13 cellular contexts compared by ENCODE assay signal in genomic region chr19:1616875-1617274, GRCh38. TPM values are rescaled to one million over a fixed set of nuclear protein-coding genes. Genes with fewer than 3 reads are reported as not detected.
DNase-seq lines count a peak whose midpoint lies in the region; ATAC-seq and TF ChIP-seq lines count a peak whose summit lies in the region.
"Had no signal": no experiment of that assay in that cellular context is flagged by ENCODE, and none has a peak within 500 bp of the region (broad histone marks: within the 10 kb centered on the region; RNA-seq: fewer than 3 reads in every experiment).

No MANE protein-coding gene starts in this region.

- H3K27ac ChIP-seq in ascending aorta, result no peak overlapping the region
- H3K27ac ChIP-seq: right atrium auricular region had no signal

- no peak overlapping the region for H3K4me3 Mint-ChIP-seq in activated naive CD4-positive, alpha-beta T cell treated with anti-CD3 and anti-CD28 coated beads, Interleukin-2, amount 50 U/mL, for 24 hours
- peak overlapping the region in 2 of 4 donors; percentile 27 to 85 for H3K4me3 Mint-ChIP-seq in IgD-negative memory B cell
- H3K4me3 Mint-ChIP-seq in activated naive CD8-positive, alpha-beta T cell treated with anti-CD3 and anti-CD28 coated beads, Interleukin-2, amount 50 U/mL, for 24 hours, result no peak overlapping the region
- no peak overlapping the region for H3K4me3 Mint-ChIP-seq in progenitor cell of endocrine pancreas (ENCODE audit: low read depth)

- H3K4me3 ChIP-seq in ascending aorta, result no peak overlapping the region
- H3K4me3 ChIP-seq: right atrium auricular region had no signal

- TF ChIP-seq CTCF in progenitor cell of endocrine pancreas (IDR thresholded peaks at IDR 0.05; ENCODE audit: unreplicated experiment) (no peak), ascending aorta (IDR thresholded peaks at IDR 0.05) (no peak)

- H3K36me3 ChIP-seq in ascending aorta, result peaks cover 36 to 80% of the 10 kb centered on the region in 2 donors

- peaks cover 6% of the 10 kb centered on the region for H3K36me3 Mint-ChIP-seq in activated naive CD4-positive, alpha-beta T cell treated with anti-CD3 and anti-CD28 coated beads, Interleukin-2, amount 50 U/mL, for 24 hours
- H3K36me3 Mint-ChIP-seq in IgD-negative memory B cell (peaks cover 1% of the 10 kb centered on the region), progenitor cell of endocrine pancreas (ENCODE audit: insufficient read depth) (peaks cover 26% of the 10 kb centered on the region)
- H3K36me3 Mint-ChIP-seq in activated naive CD8-positive, alpha-beta T cell treated with anti-CD3 and anti-CD28 coated beads, Interleukin-2, amount 50 U/mL, for 24 hours (ENCODE audit: low read depth), result peaks cover 23% of the 10 kb centered on the region

- H3K4me1 ChIP-seq in ascending aorta, result no peaks in the 10 kb centered on the region
- H3K4me1 ChIP-seq: right atrium auricular region had no signal

- H3K27me3 Mint-ChIP-seq in activated naive CD4-positive, alpha-beta T cell treated with anti-CD3 and anti-CD28 coated beads, Interleukin-2, amount 50 U/mL, for 24 hours, result no peaks in the 10 kb centered on the region
- H3K27me3 Mint-ChIP-seq in IgD-negative memory B cell (no peaks in the 10 kb centered on the region), progenitor cell of endocrine pancreas (no peaks in the 10 kb centered on the region)
- H3K27me3 Mint-ChIP-seq in activated naive CD8-positive, alpha-beta T cell treated with anti-CD3 and anti-CD28 coated beads, Interleukin-2, amount 50 U/mL, for 24 hours, result no peaks in the 10 kb centered on the region

- peak overlapping the region; percentile 5 for H3K27ac Mint-ChIP-seq in activated naive CD4-positive, alpha-beta T cell treated with anti-CD3 and anti-CD28 coated beads, Interleukin-2, amount 50 U/mL, for 24 hours
- peak overlapping the region; percentile 14 to 77 (median 75) for H3K27ac Mint-ChIP-seq in IgD-negative memory B cell
- peak overlapping the region; percentile 37 for H3K27ac Mint-ChIP-seq in activated naive CD8-positive, alpha-beta T cell treated with anti-CD3 and anti-CD28 coated beads, Interleukin-2, amount 50 U/mL, for 24 hours
- peak overlapping the region; percentile 45 for H3K27ac Mint-ChIP-seq in progenitor cell of endocrine pancreas

- no peaks in the 10 kb centered on the region for H3K27me3 ChIP-seq in ascending aorta
- H3K27me3 ChIP-seq: right atrium auricular region had no signal

- intact Hi-C loops in ascending aorta (cut with DNase I) (no loop called here), head of caudate nucleus (cut with DNase I) (no loop called here)

- H3K9me3 Mint-ChIP-seq in activated naive CD4-positive, alpha-beta T cell treated with anti-CD3 and anti-CD28 coated beads, Interleukin-2, amount 50 U/mL, for 24 hours, result no peaks in the 10 kb centered on the region
- H3K9me3 Mint-ChIP-seq in IgD-negative memory B cell (no peaks in the 10 kb centered on the region), progenitor cell of endocrine pancreas (ENCODE audit: low read depth) (no peaks in the 10 kb centered on the region)
- no peaks in the 10 kb centered on the region for H3K9me3 Mint-ChIP-seq in activated naive CD8-positive, alpha-beta T cell treated with anti-CD3 and anti-CD28 coated beads, Interleukin-2, amount 50 U/mL, for 24 hours

- H3K4me1 Mint-ChIP-seq in activated naive CD4-positive, alpha-beta T cell treated with anti-CD3 and anti-CD28 coated beads, Interleukin-2, amount 50 U/mL, for 24 hours, result peaks cover 19% of the 10 kb centered on the region
- peaks cover 14 to 21% (median 18%) of the 10 kb centered on the region in 3 donors for H3K4me1 Mint-ChIP-seq in IgD-negative memory B cell
- peaks cover 20% of the 10 kb centered on the region for H3K4me1 Mint-ChIP-seq in activated naive CD8-positive, alpha-beta T cell treated with anti-CD3 and anti-CD28 coated beads, Interleukin-2, amount 50 U/mL, for 24 hours
- H3K4me1 Mint-ChIP-seq in progenitor cell of endocrine pancreas (ENCODE audit: low read depth), result no peaks in the 10 kb centered on the region

- H3K9me3 ChIP-seq in ascending aorta, result no peaks in the 10 kb centered on the region
- H3K9me3 ChIP-seq: right atrium auricular region had no signal

- DNase-seq in activated naive CD4-positive, alpha-beta T cell treated with anti-CD3 and anti-CD28 coated beads, Interleukin-2, amount 50 U/mL, for 16 hours, result no peak
- DNase-seq in activated naive CD8-positive, alpha-beta T cell treated with anti-CD3 and anti-CD28 coated beads, Interleukin-2, amount 50 U/mL, for 24 hours, result no peak
- DNase-seq in progenitor cell of endocrine pancreas (ENCODE audit: low spot score, unreplicated experiment) (no peak), ascending aorta (ENCODE audit: low spot score in 2 of 2) (no peak), head of caudate nucleus (no peak)
- DNase-seq: activated gamma-delta T cell treated with Interleukin-2 at 50 U/mL for 16 hours, caudate nucleus, DMS153, NCI-H2029 had no signal

- peak; percentile 58 for ATAC-seq in activated naive CD8-positive, alpha-beta T cell treated with anti-CD3 and anti-CD28 coated beads, Interleukin-2, amount 50 U/mL, for 24 hours
- ATAC-seq in GM21529 (IDR thresholded peaks at IDR 0.05; ENCODE audit: unreplicated experiment), result no peak

RNA-seq across cellular contexts. Expression of gene UQCR11, which starts 11.6 kb away (rescaled TPM):
- 487 TPM for polyA plus RNA-seq in IgD-negative memory B cell
- 156 and 171 TPM in 2 replicates for total RNA-seq in progenitor cell of endocrine pancreas
- total RNA-seq in ascending aorta, result 61.0 TPM

RNA-seq across cellular contexts. Expression of gene MBD3, which starts 24.2 kb away (rescaled TPM):
- polyA plus RNA-seq in IgD-negative memory B cell, result 16.4 TPM
- total RNA-seq in progenitor cell of endocrine pancreas (131 and 133 TPM in 2 replicates), ascending aorta (143 TPM)

RNA-seq across cellular contexts. Expression of gene TCF3, which starts 35.5 kb away (rescaled TPM):
- polyA plus RNA-seq in IgD-negative memory B cell, result 28.6 TPM
- total RNA-seq in progenitor cell of endocrine pancreas, result 318 and 334 TPM in 2 replicates
- 209 TPM for total RNA-seq in ascending aorta

RNA-seq across cellular contexts. Expression of gene MEX3D, which starts 48.8 kb away (rescaled TPM):
- polyA plus RNA-seq in IgD-negative memory B cell, result 0.13 TPM
- total RNA-seq in progenitor cell of endocrine pancreas (119 and 124 TPM in 2 replicates), ascending aorta (83.7 TPM)

Comparison
In these comparisons a context has a peak if more than half of its experiments do, and no peak if none do; other contexts are left out.
1. H3K27ac Mint-ChIP-seq: peak in every context shown above with its lines; median percentile 75 in IgD-negative memory B cell; 45 in progenitor cell of endocrine pancreas; 37 in activated naive CD8-positive, alpha-beta T cell treated with anti-CD3 and anti-CD28 coated beads, Interleukin-2, amount 50 U/mL, for 24 hours; 5 in activated naive CD4-positive, alpha-beta T cell treated with anti-CD3 and anti-CD28 coated beads, Interleukin-2, amount 50 U/mL, for 24 hours.